Comparison of ENCODE assay signal across 8 cellular contexts in the genomic region with DNA sequence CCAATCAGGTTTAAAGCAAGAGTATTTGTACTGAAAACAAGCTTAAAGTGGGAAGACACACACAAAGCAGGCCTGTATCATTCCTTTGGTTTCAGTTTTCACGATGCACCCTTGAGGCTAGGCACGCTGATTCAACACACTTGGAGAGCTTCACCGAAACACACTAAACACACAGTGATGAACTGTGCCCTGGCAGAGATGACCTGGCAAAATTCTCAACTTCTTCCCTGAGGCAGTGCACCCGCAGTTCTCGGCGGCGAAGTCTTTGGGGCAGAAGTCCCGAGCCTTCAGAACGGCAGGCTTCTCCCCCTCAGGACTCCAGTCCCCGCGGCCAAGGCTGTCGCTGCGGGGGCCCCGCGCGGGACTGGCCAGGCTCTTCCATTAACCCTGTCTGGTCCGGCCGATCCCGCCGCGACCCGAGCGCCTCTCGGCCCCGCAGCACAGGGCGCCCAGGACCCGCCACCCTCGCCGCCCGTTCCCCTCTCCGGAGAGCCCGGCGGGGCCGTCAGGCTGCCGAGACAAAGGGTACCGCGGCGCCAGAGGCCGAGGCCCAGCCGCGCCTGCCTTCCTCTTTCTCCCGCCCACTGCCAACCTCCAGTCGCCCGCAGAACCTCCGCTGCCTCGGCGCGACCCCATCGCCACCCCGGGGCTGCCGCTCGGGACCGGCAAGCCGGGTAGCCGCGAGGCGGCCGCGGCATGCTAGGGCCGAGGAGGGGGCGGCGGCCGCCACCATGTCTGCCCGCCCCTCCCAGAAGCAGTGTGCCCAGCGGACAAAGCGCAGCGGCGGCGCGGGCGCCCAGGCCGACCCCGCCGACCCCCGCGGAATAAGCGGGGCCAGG. TPM values are rescaled to one million over a fixed set of nuclear protein-coding genes. Genes with fewer than 3 reads are reported as not detected.
A peak's percentile ranks its signal among the peaks of the same experiment; 100 is the strongest.
DNase-seq lines count a peak whose midpoint lies in the region; TF ChIP-seq lines count a peak whose summit lies in the region.

No MANE protein-coding gene starts in this region.

- no peaks in the 10 kb centered on the region for H3K9me3 ChIP-seq in mammary epithelial cell (replicated peaks; ENCODE audit: insufficient read depth, low read length)

- H3K27me3 ChIP-seq in mammary epithelial cell (ENCODE audit: insufficient read depth, low read length), result no peaks in the 10 kb centered on the region

- H3K79me2 ChIP-seq in mammary epithelial cell (ENCODE audit: insufficient read depth, low read length), result peaks cover 92% of the 10 kb centered on the region

- in situ Hi-C loops in mammary epithelial cell (cut with MboI; ENCODE audit: low sequenced_read_pairs in 2 of 2), result no loop called here

- H3K4me1 ChIP-seq in mammary epithelial cell (ENCODE audit: insufficient read depth, low read length), result peaks cover 7% of the 10 kb centered on the region

- 2% methylated on average over 9 of the region's 77 CpGs for WGBS in mammary epithelial cell (ENCODE audit: low coverage, missing lambda C conversion rate)

- H3K36me3 ChIP-seq in mammary epithelial cell (ENCODE audit: insufficient read depth, low read length), result peaks cover 7% of the 10 kb centered on the region

- BruUV-seq in mammary epithelial cell (replicated peaks; lab: Mats Ljungman, UMichigan), result TSS peak; percentile 4

- DNase-seq in GM04503 (ENCODE audit: low read depth) (peak; percentile 73), H4 (ENCODE audit: low spot score) (peak; percentile 76), M059J (ENCODE audit: low read depth) (peak; percentile 91), mammary epithelial cell (peak; percentile 91), inferior parietal cortex (ENCODE audit: extremely low spot score) (peak; percentile 35), smooth muscle cell of the brain vasculature (ENCODE audit: low read depth, low spot score) (peak; percentile 65), NCI-H1694 (lab: John Stamatoyannopoulos, UW) (no peak)

- CTCF ChIA-PET in mammary epithelial cell (lab: Charles Lee; ENCODE audit: low non-redundant PET), result interaction anchor here (0.7 kb wide), 1 partner anchor 727 kb away, joined by 9 read pairs; no protein-coding TSS in a partner anchor

- TF ChIP-seq CTCF in VCaP (conservative IDR thresholded peaks at IDR 0.05) (no peak), mammary epithelial cell (conservative IDR thresholded peaks at IDR 0.05 in 1 of 2, IDR thresholded peaks at IDR 0.05 in 1 of 2; ENCODE audit: extremely low read depth in 1 of 2, insufficient read depth in 1 of 2, low read depth in 1 of 2, low read length in 2 of 2) (no peak)

- dilution Hi-C loops in mammary epithelial cell (cut with HindIII; ENCODE audit: low sequenced_read_pairs), result no loop called here

- peak overlapping the region; percentile 91 for H2AFZ ChIP-seq in mammary epithelial cell (ENCODE audit: low read depth, low read length)

- H3K9ac ChIP-seq in mammary epithelial cell (ENCODE audit: insufficient read depth, low read length), result peak overlapping the region; percentile 99

- H3K27ac ChIP-seq in VCaP, result peak overlapping the region; percentile 99
- peak overlapping the region; percentile 100 for H3K27ac ChIP-seq in mammary epithelial cell (ENCODE audit: insufficient read depth, low read depth, low read length)

- H3K4me3 ChIP-seq in mammary epithelial cell (replicated peaks in 1 of 3; ENCODE audit: insufficient read depth in 1 of 3, low read depth in 2 of 3, low read length in 3 of 3), result peak overlapping the region; percentile 74 to 91 (median 81)

- no peaks in the 10 kb centered on the region for H4K20me1 ChIP-seq in mammary epithelial cell (ENCODE audit: insufficient read depth, low read length)

- intact Hi-C loops in mammary epithelial cell (cut with micrococcal nuclease), result loop anchor here (2.0 kb wide), 2 partner anchors 527 to 555 kb away; partner anchors contain the start of gene AP4E1

- H3K4me2 ChIP-seq in mammary epithelial cell (ENCODE audit: insufficient read depth, low read depth, low read length), result peak overlapping the region; percentile 96

RNA-seq across cellular contexts. Expression of gene GABPB1, which starts 0.8 kb away (rescaled TPM):
- 45.7 and 50.0 TPM in 2 replicates for total RNA-seq in H4 (2014; rRNA removed; shearing (Covaris generic))
- 33.7 and 41.8 TPM in 2 replicates for total RNA-seq in M059J (2014; rRNA removed; shearing (Covaris generic))
- total RNA-seq in mammary epithelial cell, result 10 to 100 TPM; 21.1 to 38.7 TPM
- polyA plus RNA-seq in mammary epithelial cell, result 19.8 TPM
- 16.6 TPM for polyA minus RNA-seq in mammary epithelial cell
